ENCODE assay signal across 25 cellular contexts in the genomic region with DNA sequence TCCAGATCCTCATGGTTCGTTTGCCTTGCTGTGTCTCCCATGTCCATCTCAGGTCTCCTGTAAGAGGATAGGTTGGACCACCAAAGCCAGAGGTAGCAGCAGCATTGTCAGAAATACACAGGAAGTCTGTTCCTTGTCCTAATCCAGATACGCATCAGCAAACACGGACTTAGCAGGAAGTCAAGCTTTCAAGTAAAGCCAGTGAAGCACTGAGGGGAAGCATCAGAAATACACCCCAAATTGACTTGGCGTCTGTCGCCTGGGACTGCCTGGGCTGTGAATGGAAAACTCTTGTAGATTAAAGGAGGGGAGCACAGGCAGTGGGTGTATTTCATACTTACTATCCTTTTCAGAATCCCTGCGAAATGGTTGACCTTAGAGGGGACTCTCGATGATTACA.
"Had no signal": no experiment of that assay in that cellular context is flagged by ENCODE, and none has a peak within 500 bp of the region (broad histone marks: within the 10 kb centered on the region; RNA-seq: fewer than 3 reads in every experiment).

No MANE protein-coding gene starts in this region.

- DNase-seq: activated CD4-positive, alpha-beta T cell treated with anti-CD3 and anti-CD28 coated beads, Interleukin-2, amount 10 ng/mL, durations not matched to agents 7 days and 5 days; activated CD4-positive, CD25-positive, alpha-beta regulatory T cell treated with anti-CD3 and anti-CD28 coated beads, Interleukin-2, amount 50 U/mL, for 72 hours; activated CD8-positive, alpha-beta T cell treated with anti-CD3 and anti-CD28 coated beads, Interleukin-2, amount 10 ng/mL, durations not matched to agents 7 days and 5 days; activated gamma-delta T cell; aorta; effector memory CD4-positive, alpha-beta T cell; foreskin melanocyte; glutamatergic neuron; immature natural killer cell; kidney glomerular epithelial cell; nucleus accumbens; small intestine; stimulated activated CD4-positive, alpha-beta T cell treated with anti-CD3 and anti-CD28 coated beads, Interleukin-2, amount 100 ng/mL, for 24 hours; stomach; T-helper 1 cell; transverse colon had no signal

- H3K4me3 Mint-ChIP-seq: activated CD4-positive, alpha-beta T cell treated with anti-CD3 and anti-CD28 coated beads, Interleukin-2, amount 10 ng/mL, durations not matched to agents 7 days and 5 days; activated CD8-positive, alpha-beta T cell treated with anti-CD3 and anti-CD28 coated beads, Interleukin-2, amount 10 ng/mL, durations not matched to agents 7 days and 5 days; activated naive CD4-positive, alpha-beta T cell treated with anti-CD3 and anti-CD28 coated beads, Interleukin-2, amount 50 U/mL, for 24 hours; activated T-helper 1 cell treated with anti-CD3 and anti-CD28 coated beads, Interleukin-12 subunit alpha, Interleukin-12 subunit beta, Interleukin-2, Interleukin-4 antibody, amounts not matched to agents 30 ng/mL and 10 ng/mL and 1 ng/mL, durations not matched to agents 14 hours and 24 hours and 36 hours; brain; dendritic cell treated with granulocyte-macrophage colony-stimulating factor and Interleukin-4, amounts not matched to agents 40 ng/mL and 50 ng/mL, for 4 days; immature natural killer cell; nephron; stimulated activated memory B cell treated with anti-CD40 and anti-IgM and Interleukin-4, amounts not matched to agents 10 μg/mL and 1 μg/mL and 100 μg/mL, for 72 hours had no signal

- H3K27ac Mint-ChIP-seq: activated CD4-positive, alpha-beta T cell treated with anti-CD3 and anti-CD28 coated beads, Interleukin-2, amount 10 ng/mL, durations not matched to agents 7 days and 5 days; activated CD8-positive, alpha-beta T cell treated with anti-CD3 and anti-CD28 coated beads, Interleukin-2, amount 10 ng/mL, durations not matched to agents 7 days and 5 days; activated naive CD4-positive, alpha-beta T cell treated with anti-CD3 and anti-CD28 coated beads, Interleukin-2, amount 50 U/mL, for 24 hours; activated T-helper 1 cell treated with anti-CD3 and anti-CD28 coated beads, Interleukin-12 subunit alpha, Interleukin-12 subunit beta, Interleukin-2, Interleukin-4 antibody, amounts not matched to agents 30 ng/mL and 10 ng/mL and 1 ng/mL, durations not matched to agents 14 hours and 24 hours and 36 hours; brain; dendritic cell treated with granulocyte-macrophage colony-stimulating factor and Interleukin-4, amounts not matched to agents 40 ng/mL and 50 ng/mL, for 4 days; immature natural killer cell; nephron; stimulated activated memory B cell treated with anti-CD40 and anti-IgM and Interleukin-4, amounts not matched to agents 10 μg/mL and 1 μg/mL and 100 μg/mL, for 72 hours had no signal

- H3K4me1 Mint-ChIP-seq: activated CD4-positive, alpha-beta T cell treated with anti-CD3 and anti-CD28 coated beads, Interleukin-2, amount 10 ng/mL, durations not matched to agents 7 days and 5 days; activated naive CD4-positive, alpha-beta T cell treated with anti-CD3 and anti-CD28 coated beads, Interleukin-2, amount 50 U/mL, for 24 hours; brain; immature natural killer cell; stimulated activated memory B cell treated with anti-CD40 and anti-IgM and Interleukin-4, amounts not matched to agents 10 μg/mL and 1 μg/mL and 100 μg/mL, for 72 hours had no signal

- H3K36me3 ChIP-seq: stomach, transverse colon had no signal

- H3K4me2 ChIP-seq: hepatocyte had no signal

- H3K27me3 ChIP-seq: hepatocyte, stomach, transverse colon had no signal

- H2AFZ ChIP-seq: hepatocyte had no signal

- H3K4me1 ChIP-seq: stomach, transverse colon had no signal

- H3K36me3 Mint-ChIP-seq: activated naive CD4-positive, alpha-beta T cell treated with anti-CD3 and anti-CD28 coated beads, Interleukin-2, amount 50 U/mL, for 24 hours; brain; immature natural killer cell; stimulated activated memory B cell treated with anti-CD40 and anti-IgM and Interleukin-4, amounts not matched to agents 10 μg/mL and 1 μg/mL and 100 μg/mL, for 72 hours had no signal

- H3K9me3 ChIP-seq: stomach, transverse colon had no signal

- H3K9me3 Mint-ChIP-seq: activated CD4-positive, alpha-beta T cell treated with anti-CD3 and anti-CD28 coated beads, Interleukin-2, amount 10 ng/mL, durations not matched to agents 7 days and 5 days; activated naive CD4-positive, alpha-beta T cell treated with anti-CD3 and anti-CD28 coated beads, Interleukin-2, amount 50 U/mL, for 24 hours; activated T-helper 1 cell treated with anti-CD3 and anti-CD28 coated beads, Interleukin-12 subunit alpha, Interleukin-12 subunit beta, Interleukin-2, Interleukin-4 antibody, amounts not matched to agents 30 ng/mL and 10 ng/mL and 1 ng/mL, durations not matched to agents 14 hours and 24 hours and 36 hours; dendritic cell treated with granulocyte-macrophage colony-stimulating factor and Interleukin-4, amounts not matched to agents 40 ng/mL and 50 ng/mL, for 4 days; nephron; stimulated activated memory B cell treated with anti-CD40 and anti-IgM and Interleukin-4, amounts not matched to agents 10 μg/mL and 1 μg/mL and 100 μg/mL, for 72 hours had no signal

- ATAC-seq: activated CD8-positive, alpha-beta T cell treated with anti-CD3 and anti-CD28 coated beads, Interleukin-2, amount 10 ng/mL, durations not matched to agents 7 days and 5 days; esophagus mucosa; sciatic nerve; stimulated activated memory B cell treated with anti-CD40 and anti-IgM and Interleukin-4, amounts not matched to agents 10 μg/mL and 1 μg/mL and 100 μg/mL, for 72 hours had no signal

- H3K27me3 Mint-ChIP-seq: stimulated activated memory B cell treated with anti-CD40 and anti-IgM and Interleukin-4, amounts not matched to agents 10 μg/mL and 1 μg/mL and 100 μg/mL, for 72 hours had no signal

- H3K4me3 ChIP-seq: hepatocyte, stomach, transverse colon had no signal

- H3K27ac ChIP-seq: hepatocyte, stomach, transverse colon had no signal
